9 cellular contexts compared by ENCODE assay signal in genomic region chr13:110546933-110547332, GRCh38. TPM values are rescaled to one million over a fixed set of nuclear protein-coding genes. Genes with fewer than 3 reads are reported as not detected.
DNase-seq lines count a peak whose midpoint lies in the region; ATAC-seq, FAIRE-seq and TF ChIP-seq lines count a peak whose summit lies in the region.
"Had no signal": no experiment of that assay in that cellular context is flagged by ENCODE, and none has a peak within 500 bp of the region (broad histone marks: within the 10 kb centered on the region; RNA-seq: fewer than 3 reads in every experiment).

No MANE protein-coding gene starts in this region.

- intact Hi-C loops in left colon (cut with DNase I, micrococcal nuclease) (no loop called here), transverse colon (cut with DNase I; ENCODE audit: low total_unique reads) (no loop called here)

- no peak for TF ChIP-seq EP300 in transverse colon (IDR thresholded peaks at IDR 0.05; ENCODE audit: low read depth)

- H3K4me3 ChIP-seq in bronchial epithelial cell (ENCODE audit: low read depth, low read length) (no peak overlapping the region), transverse colon (no peak overlapping the region)
- H3K4me3 ChIP-seq in effector memory CD4-positive, alpha-beta T cell (ENCODE audit: insufficient read depth, low read depth, low read length, poor library complexity, severe bottlenecking), result no peak overlapping the region

- TF ChIP-seq POLR2A in transverse colon (IDR thresholded peaks at IDR 0.05), result no peak

- peaks cover under 1 to 43% (median 18%) of the 10 kb centered on the region in 4 donors for H3K4me1 ChIP-seq in transverse colon
- H3K4me1 ChIP-seq in effector memory CD4-positive, alpha-beta T cell (ENCODE audit: control insufficient read depth, insufficient read depth, low read length, poor library complexity, severe bottlenecking), result no peaks in the 10 kb centered on the region

- 52% methylated on average over 15 of the region's 15 CpGs; no CpG with 5 or more reads in 1 of the 2 donors for WGBS in transverse colon (ENCODE audit: low coverage in 1 of 2), 2 donors

- peak; percentile 96 for FAIRE-seq in bronchial epithelial cell (lab: Jason Lieb, UNC)

- in situ Hi-C loops in transverse colon (cut with MboI; ENCODE audit: low pct_ligation_motif_present in 1 of 4, low pct_unique_long_range_greater_than_20kb in 1 of 4, low sequenced_read_pairs in 3 of 4), result no loop called here

- H3K9me3 ChIP-seq in transverse colon, result no peaks in the 10 kb centered on the region
- no peaks in the 10 kb centered on the region for H3K9me3 ChIP-seq in effector memory CD4-positive, alpha-beta T cell (ENCODE audit: control insufficient read depth, low read length)

- H3K36me3 ChIP-seq in bronchial epithelial cell (ENCODE audit: control insufficient read depth, insufficient read depth, low read length) (no peaks in the 10 kb centered on the region), transverse colon (no peaks in the 10 kb centered on the region)
- no peaks in the 10 kb centered on the region for H3K36me3 ChIP-seq in effector memory CD4-positive, alpha-beta T cell (ENCODE audit: control insufficient read depth, insufficient read depth, low read length)

- no peaks in the 10 kb centered on the region for H3K27me3 ChIP-seq in bronchial epithelial cell (ENCODE audit: control insufficient read depth, insufficient read depth, low read length)
- H3K27me3 ChIP-seq in transverse colon, result no peaks in the 10 kb centered on the region
- no peaks in the 10 kb centered on the region for H3K27me3 ChIP-seq in effector memory CD4-positive, alpha-beta T cell (replicated peaks; ENCODE audit: control insufficient read depth, insufficient read depth, low read length, poor library complexity, severe bottlenecking)

- DNase-seq in LHCN-M2 (ENCODE audit: low read depth), result peak; percentile 96
- DNase-seq in bronchial epithelial cell (ENCODE audit: low read depth), result peak; percentile 92
- DNase-seq in left colon, result peak; percentile 92 to 94
- DNase-seq in transverse colon, result peak; percentile 93
- no peak for DNase-seq in NCI-H1694 treated with DMSO at 0.1 percent for 48 hours (lab: John Stamatoyannopoulos, UW)
- no peak for DNase-seq in effector memory CD4-positive, alpha-beta T cell
- no peak for DNase-seq in NCI-H2081 (lab: John Stamatoyannopoulos, UW)
- DNase-seq: activated T-cell treated with anti-CD3 and anti-CD28 coated beads, Interleukin-2, amount 50 U/mL, for 72 hours had no signal

- peak overlapping the region; percentile 55 to 64 (median 60) for H3K27ac ChIP-seq in transverse colon
- no peak overlapping the region for H3K27ac ChIP-seq in effector memory CD4-positive, alpha-beta T cell (ENCODE audit: insufficient read depth, low read length, poor library complexity, severe bottlenecking)

- TF ChIP-seq CTCF in bronchial epithelial cell (IDR thresholded peaks at IDR 0.05; ENCODE audit: insufficient read depth, low read length, severe bottlenecking), result no peak
- TF ChIP-seq CTCF in transverse colon (IDR thresholded peaks at IDR 0.05), result no peak

- ATAC-seq in left colon (peak; percentile 95), HG02973 (IDR thresholded peaks at IDR 0.05; ENCODE audit: unreplicated experiment) (no peak)
- ATAC-seq: activated T-cell treated with anti-CD3 and anti-CD28 coated beads, Interleukin-2, amount 50 U/mL, for 72 hours had no signal

RNA-seq across cellular contexts. Expression of gene RAB20, which starts 14.6 kb away (rescaled TPM):
- total RNA-seq in LHCN-M2 (2014; rRNA removed) (6.2 and 8.1 TPM in 2 replicates), bronchial epithelial cell (5.1 and 8.2 TPM in 2 replicates), left colon (10 to 100 TPM; 37.1 to 53.5 TPM), transverse colon (10 to 100 TPM; 12.5 to 66.2 (median 54.1) TPM)
- polyA plus RNA-seq in LHCN-M2 (2012), result 5.4 TPM

Comparison
In these comparisons a context has a peak if more than half of its experiments do, and no peak if none do; other contexts are left out.
1. DNase-seq: peak in LHCN-M2 (single experiment), bronchial epithelial cell (single experiment), left colon (2 of 2) and transverse colon (single experiment); none in NCI-H1694 treated with DMSO at 0.1 percent for 48 hours (single experiment), effector memory CD4-positive, alpha-beta T cell (0 of 3) and NCI-H2081 (0 of 2).